In the genomic region with DNA sequence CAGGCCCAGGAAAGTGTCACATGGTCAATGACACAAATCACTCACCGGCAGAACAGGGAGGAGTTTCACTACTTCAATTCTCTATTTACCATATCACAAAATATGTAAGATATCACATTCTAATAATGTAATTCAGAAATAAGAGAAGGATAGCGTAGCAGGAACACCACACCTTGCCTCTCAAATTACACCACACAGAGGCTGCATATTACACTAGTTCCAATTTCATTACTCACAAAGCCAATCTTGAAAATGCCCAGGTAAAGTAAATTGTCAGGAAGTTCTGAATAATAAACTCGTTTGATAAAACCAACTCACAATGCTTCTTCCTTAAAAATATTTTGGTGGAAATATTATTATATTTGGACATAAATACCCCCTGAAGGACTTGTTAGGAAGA, we compare ENCODE assay signal across 36 cellular contexts.
"Had no signal": no experiment of that assay in that cellular context is flagged by ENCODE, and none has a peak within 500 bp of the region (broad histone marks: within the 10 kb centered on the region; RNA-seq: fewer than 3 reads in every experiment).

No MANE protein-coding gene starts in this region.

- H3K4me3 ChIP-seq: ascending aorta, MG63, PC-9 had no signal

- H3K27ac Mint-ChIP-seq: activated B cell treated with CpG ODN at 0.5 μM for 24 hours; activated CD8-positive, alpha-beta T cell treated with anti-CD3 and anti-CD28 coated beads for 36 hours; activated naive CD8-positive, alpha-beta T cell treated with anti-CD3 and anti-CD28 coated beads for 36 hours; activated T-cell treated with anti-CD3 and anti-CD28 coated beads, Interleukin-2, amount 50 U/mL, for 72 hours; activated T-helper 17 cell treated with anti-CD3 and anti-CD28 coated beads, Interleukin-2, amount 50 U/mL, for 72 hours had no signal

- DNase-seq: activated B cell treated with CpG ODN at 0.5 μM for 24 hours; activated CD4-positive, alpha-beta T cell treated with anti-CD3 and anti-CD28 coated beads for 4 hours; activated CD4-positive, alpha-beta T cell treated with anti-CD3 and anti-CD28 coated beads, Interleukin-2, amount 50 U/mL, for 1 hour; activated CD4-positive, CD25-positive, alpha-beta regulatory T cell treated with anti-CD3 and anti-CD28 coated beads, Interleukin-2, amount 50 U/mL, for 72 hours; activated CD8-positive, alpha-beta T cell treated with anti-CD3 and anti-CD28 coated beads for 36 hours; activated effector memory CD4-positive, alpha-beta T cell treated with anti-CD3 and anti-CD28 coated beads, Interleukin-2, amount 50 U/mL, for 16 hours; activated naive CD4-positive, alpha-beta T cell; activated naive CD4-positive, alpha-beta T cell treated with anti-CD3 and anti-CD28 coated beads, Interleukin-2, amount 50 U/mL, for 16 hours; activated naive CD8-positive, alpha-beta T cell treated with anti-CD3 and anti-CD28 coated beads for 36 hours; activated T-cell treated with anti-CD3 and anti-CD28 coated beads, Interleukin-2, amount 50 U/mL, for 1 hour; activated T-cell treated with anti-CD3 and anti-CD28 coated beads, Interleukin-2, amount 50 U/mL, for 72 hours; amygdala; Kasumi-1; KG1; MG63; MV-4-11; NCI-H1092; NCI-H1436 treated with DMSO at 0.1 percent for 48 hours; NCI-H1694 treated with DMSO at 0.1 percent for 48 hours; NCI-H2029; NCI-H2107; NCI-H226; NCI-H446 treated with DMSO at 0.1 percent for 48 hours; NCI-H524; NCI-H69; NK-92 treated with Interleukin-12 subunit alpha and Interleukin-12 subunit beta, amount 100 ng/mL, for 24 hours; Right ventricle myocardium superior; SW 1271; T-helper 1 cell; T-helper 2 cell; T-helper 9 cell had no signal

- H3K4me3 Mint-ChIP-seq: activated B cell treated with CpG ODN at 0.5 μM for 24 hours; activated CD8-positive, alpha-beta T cell treated with anti-CD3 and anti-CD28 coated beads for 36 hours; activated naive CD8-positive, alpha-beta T cell treated with anti-CD3 and anti-CD28 coated beads for 36 hours; activated T-cell treated with anti-CD3 and anti-CD28 coated beads, Interleukin-2, amount 50 U/mL, for 72 hours; activated T-helper 17 cell treated with anti-CD3 and anti-CD28 coated beads, Interleukin-2, amount 50 U/mL, for 72 hours had no signal

- H3K9me3 Mint-ChIP-seq: activated CD8-positive, alpha-beta T cell treated with anti-CD3 and anti-CD28 coated beads for 36 hours; activated T-helper 17 cell treated with anti-CD3 and anti-CD28 coated beads, Interleukin-2, amount 50 U/mL, for 72 hours had no signal

- H3K4me1 Mint-ChIP-seq: activated B cell treated with CpG ODN at 0.5 μM for 24 hours; activated naive CD8-positive, alpha-beta T cell treated with anti-CD3 and anti-CD28 coated beads for 36 hours; activated T-helper 17 cell treated with anti-CD3 and anti-CD28 coated beads, Interleukin-2, amount 50 U/mL, for 72 hours had no signal

- H3K36me3 ChIP-seq: ascending aorta, MG63 had no signal

- H3K4me2 ChIP-seq: PC-9 had no signal

- ATAC-seq: activated CD8-positive, alpha-beta T cell treated with anti-CD3 and anti-CD28 coated beads for 36 hours; activated T-cell treated with anti-CD3 and anti-CD28 coated beads, Interleukin-2, amount 50 U/mL, for 72 hours; activated T-helper 17 cell treated with anti-CD3 and anti-CD28 coated beads, Interleukin-2, amount 50 U/mL, for 72 hours had no signal

- H3K27ac ChIP-seq: ascending aorta, PC-9, RWPE1, VCaP had no signal

- H2AFZ ChIP-seq: PC-9 had no signal

- H3K27me3 ChIP-seq: ascending aorta, MG63 had no signal

- H3K9me3 ChIP-seq: ascending aorta, MG63 had no signal

- H3K4me1 ChIP-seq: ascending aorta had no signal

- H3K36me3 Mint-ChIP-seq: activated naive CD8-positive, alpha-beta T cell treated with anti-CD3 and anti-CD28 coated beads for 36 hours had no signal

- H3K27me3 Mint-ChIP-seq: activated B cell treated with CpG ODN at 0.5 μM for 24 hours; activated CD8-positive, alpha-beta T cell treated with anti-CD3 and anti-CD28 coated beads for 36 hours; activated naive CD8-positive, alpha-beta T cell treated with anti-CD3 and anti-CD28 coated beads for 36 hours; activated T-helper 17 cell treated with anti-CD3 and anti-CD28 coated beads, Interleukin-2, amount 50 U/mL, for 72 hours had no signal
